Comparison of ENCODE assay signal across 9 cellular contexts in genomic region chr11:96013459-96014213, GRCh38.
DNase-seq lines count a peak whose midpoint lies in the region; ATAC-seq lines count a peak whose summit lies in the region.
"Had no signal": no experiment of that assay in that cellular context is flagged by ENCODE, and none has a peak within 500 bp of the region (broad histone marks: within the 10 kb centered on the region; RNA-seq: fewer than 3 reads in every experiment).

No MANE protein-coding gene starts in this region.

- peaks cover 4 to 50% (median 9%) of the 10 kb centered on the region in 3 donors for H3K4me1 Mint-ChIP-seq in CD8-positive, alpha-beta memory T cell
- peaks cover 39 to 42% of the 10 kb centered on the region in 2 donors for H3K4me1 Mint-ChIP-seq in natural killer cell treated with Interleukin-12 subunit alpha and Interleukin-12 subunit beta and Interleukin-15 and Interleukin-18, amount 100 ng/mL, for 72 hours (ENCODE audit: low read depth in 2 of 2)

- DNase-seq in CD8-positive, alpha-beta memory T cell: peak in 2 of 5 donors; percentile 57 to 60
- peak; percentile 48 for DNase-seq in activated T-cell treated with anti-CD3 and anti-CD28 coated beads, Interleukin-2, amount 50 U/mL, for 1 hour
- DNase-seq in natural killer cell treated with Interleukin-12 subunit alpha and Interleukin-12 subunit beta and Interleukin-15 and Interleukin-18, amount 100 ng/mL, for 72 hours (ENCODE audit: low spot score): no peak
- no peak for DNase-seq in foreskin melanocyte
- no peak for DNase-seq in SKM-1 (lab: John Stamatoyannopoulos, UW; ENCODE audit: unreplicated experiment)
- DNase-seq in NCI-H345 (lab: John Stamatoyannopoulos, UW): no peak
- no peak for DNase-seq in HCEC 1CT

- peaks cover 54% of the 10 kb centered on the region for H3K4me1 ChIP-seq in CD8-positive, alpha-beta memory T cell (ENCODE audit: insufficient read depth, low read length)

- peak overlapping the region; percentile 47 to 93 (median 78) for H3K27ac Mint-ChIP-seq in CD8-positive, alpha-beta memory T cell
- H3K27ac Mint-ChIP-seq in natural killer cell treated with Interleukin-12 subunit alpha and Interleukin-12 subunit beta and Interleukin-15 and Interleukin-18, amount 100 ng/mL, for 72 hours: peak overlapping the region; percentile 27 to 78

- H3K27me3 ChIP-seq in CD8-positive, alpha-beta memory T cell (ENCODE audit: insufficient read depth, low read length, poor library complexity, severe bottlenecking): no peaks in the 10 kb centered on the region

- H3K4me3 Mint-ChIP-seq in CD8-positive, alpha-beta memory T cell: peak overlapping the region; percentile 9 to 77 (median 55)
- H3K4me3 Mint-ChIP-seq in natural killer cell treated with Interleukin-12 subunit alpha and Interleukin-12 subunit beta and Interleukin-15 and Interleukin-18, amount 100 ng/mL, for 72 hours: peak overlapping the region; percentile 31

- no peaks in the 10 kb centered on the region for H3K9me3 ChIP-seq in CD8-positive, alpha-beta memory T cell (ENCODE audit: low read length)

- H3K36me3 Mint-ChIP-seq in CD8-positive, alpha-beta memory T cell: no peaks in the 10 kb centered on the region
- H3K36me3 Mint-ChIP-seq in natural killer cell treated with Interleukin-12 subunit alpha and Interleukin-12 subunit beta and Interleukin-15 and Interleukin-18, amount 100 ng/mL, for 72 hours: no peaks in the 10 kb centered on the region

- H3K27me3 Mint-ChIP-seq in CD8-positive, alpha-beta memory T cell: no peaks in the 10 kb centered on the region
- H3K27me3 Mint-ChIP-seq in natural killer cell treated with Interleukin-12 subunit alpha and Interleukin-12 subunit beta and Interleukin-15 and Interleukin-18, amount 100 ng/mL, for 72 hours: no peaks in the 10 kb centered on the region

- H3K9me3 Mint-ChIP-seq in CD8-positive, alpha-beta memory T cell: no peaks in the 10 kb centered on the region
- no peaks in the 10 kb centered on the region for H3K9me3 Mint-ChIP-seq in natural killer cell treated with Interleukin-12 subunit alpha and Interleukin-12 subunit beta and Interleukin-15 and Interleukin-18, amount 100 ng/mL, for 72 hours

- CTCF ChIA-PET in CD8-positive, alpha-beta memory T cell (lab: Charles Lee): interaction anchor here (0.8 to 4.5 kb wide), 6 partner anchors 12 to 376 kb away, joined by 3 to 38 read pairs (median 4); partner anchors contain the start of genes CCDC82, JRKL and MAML2

- H3K4me3 ChIP-seq in CD8-positive, alpha-beta memory T cell (ENCODE audit: low read length): peak overlapping the region; percentile 33

- no peaks in the 10 kb centered on the region for H3K36me3 ChIP-seq in CD8-positive, alpha-beta memory T cell (ENCODE audit: insufficient read depth, low read length)

- no peak overlapping the region for H3K27ac ChIP-seq in CD8-positive, alpha-beta memory T cell (ENCODE audit: low read depth, low read length)
- H3K27ac ChIP-seq: epithelial cell of prostate had no signal

- peak; percentile 5 for ATAC-seq in HG03342 (IDR thresholded peaks at IDR 0.05; ENCODE audit: unreplicated experiment)
- ATAC-seq in natural killer cell treated with Interleukin-12 subunit alpha and Interleukin-12 subunit beta and Interleukin-15 and Interleukin-18, amount 100 ng/mL, for 72 hours: peak; percentile 32 to 66

- POLR2A ChIA-PET in CD8-positive, alpha-beta memory T cell (lab: Charles Lee): interaction anchor here (0.7 to 1.2 kb wide), 3 partner anchors 9 to 376 kb away, joined by 3 to 6 read pairs (median 3); partner anchors contain the start of genes CCDC82 and JRKL
